Comparison of ENCODE assay signal across 20 cellular contexts in genomic region chr6:161082215-161082614, GRCh38.
"Had no signal": no experiment of that assay in that cellular context is flagged by ENCODE, and none has a peak within 500 bp of the region (broad histone marks: within the 10 kb centered on the region; RNA-seq: fewer than 3 reads in every experiment).

No MANE protein-coding gene starts in this region.

- H3K4me3 ChIP-seq: cardiac muscle cell, heart left ventricle, pancreas, psoas muscle, right atrium auricular region, stomach, suprapubic skin, tibial nerve had no signal

- H3K27me3 ChIP-seq: cardiac muscle cell, heart left ventricle, neutrophil, pancreas, right atrium auricular region, stomach, suprapubic skin, tibial nerve had no signal

- DNase-seq: activated B cell treated with CpG ODN at 0.5 μM for 24 hours; activated CD4-positive, alpha-beta T cell treated with anti-CD3 and anti-CD28 coated beads for 36 hours; activated CD4-positive, alpha-beta T cell treated with anti-CD3 and anti-CD28 coated beads, Interleukin-2, amount 50 U/mL, for 48 hours; activated effector memory CD4-positive, alpha-beta T cell treated with anti-CD3 and anti-CD28 coated beads, Interleukin-2, amount 50 U/mL, for 16 hours; activated naive CD4-positive, alpha-beta T cell treated with anti-CD3 and anti-CD28 coated beads, Interleukin-2, amount 10 ng/mL, durations not matched to agents 7 days and 5 days; activated T-cell treated with anti-CD3 and anti-CD28 coated beads, Interleukin-2, amount 50 U/mL, for 72 hours; amygdala; cortex of kidney; heart left ventricle; pancreas; psoas muscle; stimulated activated CD4-positive, alpha-beta T cell treated with anti-CD3 and anti-CD28 coated beads, Interleukin-4, amount 100 ng/mL, for 4 hours; stomach; T-helper 9 cell had no signal

- ATAC-seq: activated CD4-positive, alpha-beta T cell treated with anti-CD3 and anti-CD28 coated beads for 36 hours; activated T-cell treated with anti-CD3 and anti-CD28 coated beads, Interleukin-2, amount 50 U/mL, for 72 hours; heart left ventricle; natural killer cell treated with Interleukin-12 subunit alpha and Interleukin-12 subunit beta and Interleukin-15 and Interleukin-18, amount 100 ng/mL, for 72 hours; pancreas; psoas muscle had no signal

- H3K27ac ChIP-seq: cardiac muscle cell, heart left ventricle, neutrophil, pancreas, psoas muscle, right atrium auricular region, stomach, suprapubic skin, tibial nerve had no signal

- H3K4me1 ChIP-seq: heart left ventricle, pancreas, psoas muscle, right atrium auricular region, stomach, suprapubic skin, tibial nerve had no signal

- H3K9me3 ChIP-seq: heart left ventricle, neutrophil, pancreas, psoas muscle, right atrium auricular region, stomach, suprapubic skin, tibial nerve had no signal
